20 cellular contexts compared by ENCODE assay signal in genomic region chr18:32847719-32848118, GRCh38.
DNase-seq lines count a peak whose midpoint lies in the region; ATAC-seq, FAIRE-seq and TF ChIP-seq lines count a peak whose summit lies in the region.
"Had no signal": no experiment of that assay in that cellular context is flagged by ENCODE, and none has a peak within 500 bp of the region (broad histone marks: within the 10 kb centered on the region; RNA-seq: fewer than 3 reads in every experiment).

No MANE protein-coding gene starts in this region.

- ATAC-seq in stimulated activated effector memory CD8-positive, alpha-beta T cell treated with anti-CD3 and anti-CD28 coated beads, Interleukin-12 subunit alpha, Interleukin-12 subunit beta, amount 100 ng/mL, for 72 hours: no peak
- ATAC-seq: activated CD4-positive, alpha-beta T cell treated with anti-CD3 and anti-CD28 coated beads for 36 hours had no signal

- H3K9me3 Mint-ChIP-seq in stimulated activated effector memory CD8-positive, alpha-beta T cell treated with anti-CD3 and anti-CD28 coated beads, Interleukin-12 subunit alpha, Interleukin-12 subunit beta, amount 100 ng/mL, for 72 hours: peaks cover 9% of the 10 kb centered on the region

- H3K4me3 ChIP-seq in choroid plexus epithelial cell (ENCODE audit: low read depth, low read length): no peak overlapping the region
- H3K4me3 ChIP-seq: esophagus muscularis mucosa, HAP-1 had no signal

- H3K4me3 Mint-ChIP-seq in stimulated activated effector memory CD8-positive, alpha-beta T cell treated with anti-CD3 and anti-CD28 coated beads, Interleukin-12 subunit alpha, Interleukin-12 subunit beta, amount 100 ng/mL, for 72 hours: no peak overlapping the region
- H3K4me3 Mint-ChIP-seq: activated CD4-positive, alpha-beta T cell treated with anti-CD3 and anti-CD28 coated beads for 36 hours; activated naive CD8-positive, alpha-beta T cell had no signal

- H3K36me3 Mint-ChIP-seq in stimulated activated effector memory CD8-positive, alpha-beta T cell treated with anti-CD3 and anti-CD28 coated beads, Interleukin-12 subunit alpha, Interleukin-12 subunit beta, amount 100 ng/mL, for 72 hours: no peaks in the 10 kb centered on the region
- H3K36me3 Mint-ChIP-seq: activated naive CD8-positive, alpha-beta T cell had no signal

- TF ChIP-seq CTCF in D721Med (IDR thresholded peaks at IDR 0.05; ENCODE audit: insufficient read depth, missing control alignments): no peak
- no peak for TF ChIP-seq CTCF in choroid plexus epithelial cell (conservative IDR thresholded peaks at IDR 0.05; ENCODE audit: low read depth, low read length)

- H3K4me1 Mint-ChIP-seq in stimulated activated effector memory CD8-positive, alpha-beta T cell treated with anti-CD3 and anti-CD28 coated beads, Interleukin-12 subunit alpha, Interleukin-12 subunit beta, amount 100 ng/mL, for 72 hours: no peaks in the 10 kb centered on the region
- H3K4me1 Mint-ChIP-seq: activated CD4-positive, alpha-beta T cell treated with anti-CD3 and anti-CD28 coated beads for 36 hours had no signal

- no peak for DNase-seq in D721Med (ENCODE audit: insufficient read length, low spot score)
- DNase-seq in NCI-H2171 treated with DMSO at 0.1 percent for 48 hours (lab: John Stamatoyannopoulos, UW): peak; percentile 82
- peak; percentile 5 for DNase-seq in choroid plexus epithelial cell (ENCODE audit: low read depth)
- DNase-seq in left kidney (ENCODE audit: low read depth, low spot score): peak; percentile 82
- DNase-seq in NCI-H187 (lab: John Stamatoyannopoulos, UW): no peak
- no peak for DNase-seq in stimulated activated effector memory CD8-positive, alpha-beta T cell treated with anti-CD3 and anti-CD28 coated beads, Interleukin-12 subunit alpha, Interleukin-12 subunit beta, amount 100 ng/mL, for 72 hours (ENCODE audit: low spot score in 2 of 2)
- no peak for DNase-seq in AG20443 (ENCODE audit: low spot score)
- DNase-seq in dedifferentiated amniotic fluid mesenchymal stem cell (ENCODE audit: extremely low spot score): no peak
- DNase-seq: activated CD4-positive, alpha-beta T cell treated with anti-CD3 and anti-CD28 coated beads for 36 hours; Calu3; effector memory CD4-positive, alpha-beta T cell; IMR-90; NCI-H510A; nucleus accumbens had no signal

- peak; percentile 32 for FAIRE-seq in D721Med (lab: Jason Lieb, UNC)
- FAIRE-seq: A204.1, astrocyte, TTC549 had no signal

- H3K27ac Mint-ChIP-seq in stimulated activated effector memory CD8-positive, alpha-beta T cell treated with anti-CD3 and anti-CD28 coated beads, Interleukin-12 subunit alpha, Interleukin-12 subunit beta, amount 100 ng/mL, for 72 hours: no peak overlapping the region
- H3K27ac Mint-ChIP-seq: activated CD4-positive, alpha-beta T cell treated with anti-CD3 and anti-CD28 coated beads for 36 hours; activated naive CD8-positive, alpha-beta T cell had no signal

Comparison
In these comparisons a context has a peak if more than half of its experiments do, and no peak if none do; other contexts are left out.
1. DNase-seq: peak in NCI-H2171 treated with DMSO at 0.1 percent for 48 hours (single experiment), choroid plexus epithelial cell (single experiment) and left kidney (single experiment); none in D721Med (single experiment), NCI-H187 (0 of 2), stimulated activated effector memory CD8-positive, alpha-beta T cell treated with anti-CD3 and anti-CD28 coated beads, Interleukin-12 subunit alpha, Interleukin-12 subunit beta, amount 100 ng/mL, for 72 hours (0 of 2), AG20443 (single experiment) and dedifferentiated amniotic fluid mesenchymal stem cell (single experiment).